ENCODE assay signal across 24 cellular contexts in the genomic region with DNA sequence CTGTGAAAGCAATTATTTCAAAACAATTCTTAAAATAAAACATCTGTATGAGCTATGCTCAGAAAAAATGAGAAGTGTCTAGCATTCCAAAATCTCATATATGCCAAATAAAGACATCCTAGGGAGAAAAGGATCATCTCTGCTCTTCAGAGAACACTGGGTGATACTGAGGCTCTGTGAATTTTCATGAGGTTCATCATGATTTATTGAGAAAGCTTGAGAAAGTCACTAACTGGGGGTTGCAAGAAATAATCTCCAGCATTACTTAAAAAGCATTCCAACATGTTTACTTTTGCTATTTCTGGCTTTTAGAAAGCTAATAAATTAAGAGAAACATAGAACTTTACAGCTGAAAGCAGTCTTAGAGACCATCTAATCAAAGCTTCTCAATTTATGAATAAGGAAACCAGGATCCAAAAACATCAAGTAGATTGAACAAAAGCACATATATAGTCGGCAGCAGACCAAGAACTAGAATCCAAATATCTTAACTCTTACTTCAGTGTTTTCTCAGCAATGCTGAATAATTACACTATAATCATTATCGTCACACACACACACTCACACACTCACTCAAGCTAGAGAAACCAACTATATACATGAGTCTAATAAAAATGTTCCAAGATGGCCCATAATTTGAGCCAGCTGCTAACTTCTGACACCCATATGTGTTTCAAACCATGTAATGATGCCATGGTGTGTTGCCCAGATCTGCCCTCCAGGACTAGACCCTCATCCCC.
DNase-seq lines count a peak whose midpoint lies in the region; FAIRE-seq and TF ChIP-seq lines count a peak whose summit lies in the region.
"Had no signal": no experiment of that assay in that cellular context is flagged by ENCODE, and none has a peak within 500 bp of the region (broad histone marks: within the 10 kb centered on the region; RNA-seq: fewer than 3 reads in every experiment).

No MANE protein-coding gene starts in this region.

- DNase-seq in breast epithelium (ENCODE audit: low spot score in 2 of 2), result no peak
- DNase-seq in mammary epithelial cell, result no peak
- DNase-seq in astrocyte (ENCODE audit: low read depth), result no peak
- DNase-seq in left kidney (ENCODE audit: low read depth, low spot score), result peak; percentile 67
- no peak for DNase-seq in OCI-M1 (lab: John Stamatoyannopoulos, UW)
- DNase-seq in stimulated activated CD4-positive, alpha-beta T cell treated with anti-CD3 and anti-CD28 coated beads, Interleukin-2, amount 100 ng/mL, for 48 hours, result no peak
- DNase-seq in activated CD4-positive, alpha-beta T cell treated with anti-CD3 and anti-CD28 coated beads, Interleukin-2, amount 10 ng/mL, durations not matched to agents 7 days and 5 days, result no peak
- no peak for DNase-seq in WERI-Rb-1
- DNase-seq: activated CD8-positive, alpha-beta T cell treated with anti-CD3 and anti-CD28 coated beads, Interleukin-2, amount 10 ng/mL, durations not matched to agents 7 days and 5 days; activated naive CD4-positive, alpha-beta T cell; activated T-cell treated with anti-CD3 and anti-CD28 coated beads, Interleukin-2, amount 50 U/mL, for 1 hour; anterior cingulate cortex; caudate nucleus; EL; KG1; naive thymus-derived CD4-positive, alpha-beta T cell; NCI-H146; NCI-H2171; retina; stimulated activated CD4-positive, alpha-beta T cell treated with anti-CD3 and anti-CD28 coated beads, Interleukin-4, amount 100 ng/mL, for 4 hours; SW 1271 had no signal

- no peak overlapping the region for H3K27ac Mint-ChIP-seq in astrocyte (ENCODE audit: unreplicated experiment)
- H3K27ac Mint-ChIP-seq in activated CD4-positive, alpha-beta T cell treated with anti-CD3 and anti-CD28 coated beads, Interleukin-2, amount 10 ng/mL, durations not matched to agents 7 days and 5 days, result no peak overlapping the region
- H3K27ac Mint-ChIP-seq: activated CD8-positive, alpha-beta T cell treated with anti-CD3 and anti-CD28 coated beads, Interleukin-2, amount 10 ng/mL, durations not matched to agents 7 days and 5 days; naive thymus-derived CD4-positive, alpha-beta T cell; stimulated activated naive CD8-positive, alpha-beta T cell treated with anti-CD3 and anti-CD28 coated beads, Interleukin-15, Interleukin-2, amounts not matched to agents 100 ng/mL and 50 ng/mL, for 24 hours had no signal

- H3K9me3 ChIP-seq in breast epithelium, result no peaks in the 10 kb centered on the region
- H3K9me3 ChIP-seq in mammary epithelial cell (replicated peaks; ENCODE audit: insufficient read depth, low read length), result no peaks in the 10 kb centered on the region
- no peaks in the 10 kb centered on the region for H3K9me3 ChIP-seq in astrocyte (ENCODE audit: insufficient read depth, low read depth, low read length)
- H3K9me3 ChIP-seq in WERI-Rb-1 (ENCODE audit: severe bottlenecking), result no peaks in the 10 kb centered on the region
- H3K9me3 ChIP-seq: tibial nerve had no signal

- no peaks in the 10 kb centered on the region for H3K36me3 Mint-ChIP-seq in astrocyte (ENCODE audit: low read depth, unreplicated experiment)
- H3K36me3 Mint-ChIP-seq in activated CD4-positive, alpha-beta T cell treated with anti-CD3 and anti-CD28 coated beads, Interleukin-2, amount 10 ng/mL, durations not matched to agents 7 days and 5 days (ENCODE audit: low read depth), result no peaks in the 10 kb centered on the region
- H3K36me3 Mint-ChIP-seq: naive thymus-derived CD4-positive, alpha-beta T cell had no signal

- H3K4me1 ChIP-seq in breast epithelium, result no peaks in the 10 kb centered on the region
- H3K4me1 ChIP-seq in mammary epithelial cell (ENCODE audit: insufficient read depth, low read length), result no peaks in the 10 kb centered on the region
- H3K4me1 ChIP-seq in astrocyte (ENCODE audit: insufficient read depth, low read length), result no peaks in the 10 kb centered on the region
- H3K4me1 ChIP-seq: BLaER1 treated with 17β-estradiol and CSF1 and Interleukin-3, amounts not matched to agents 10 nM and 100 nM had no signal

- WGBS in mammary epithelial cell (ENCODE audit: low coverage, missing lambda C conversion rate), result 97% methylated on average over 2 of the region's 2 CpGs

- H3K9ac ChIP-seq in mammary epithelial cell (ENCODE audit: insufficient read depth, low read length), result no peak overlapping the region
- H3K9ac ChIP-seq in astrocyte (ENCODE audit: low read length), result no peak overlapping the region
- H3K9ac ChIP-seq: BLaER1 treated with 17β-estradiol and CSF1 and Interleukin-3, amounts not matched to agents 10 nM and 100 nM had no signal

- in situ Hi-C loops in mammary epithelial cell (cut with MboI; ENCODE audit: low sequenced_read_pairs in 2 of 2), result no loop called here

- POLR2A ChIA-PET in activated CD4-positive, alpha-beta T cell treated with anti-CD3 and anti-CD28 coated beads, Interleukin-2, amount 10 ng/mL, durations not matched to agents 7 days and 5 days (lab: Charles Lee), result no interaction called here

- no peaks in the 10 kb centered on the region for H4K20me1 ChIP-seq in mammary epithelial cell (ENCODE audit: insufficient read depth, low read length)
- no peaks in the 10 kb centered on the region for H4K20me1 ChIP-seq in astrocyte (ENCODE audit: insufficient read depth, low read length)
- H4K20me1 ChIP-seq: BLaER1 treated with 17β-estradiol and CSF1 and Interleukin-3, amounts not matched to agents 10 nM and 100 nM had no signal

- peak; percentile 29 for FAIRE-seq in astrocyte (lab: Jason Lieb, UNC)

- intact Hi-C loops in breast epithelium (cut with DNase I; ENCODE audit: low total_unique reads) (no loop called here), mammary epithelial cell (cut with micrococcal nuclease) (no loop called here)

- H3K79me2 ChIP-seq in mammary epithelial cell (ENCODE audit: insufficient read depth, low read length) (no peaks in the 10 kb centered on the region), astrocyte (ENCODE audit: insufficient read depth, low read length) (no peaks in the 10 kb centered on the region)

- H3K4me3 Mint-ChIP-seq in astrocyte (ENCODE audit: unreplicated experiment), result no peak overlapping the region
- H3K4me3 Mint-ChIP-seq in activated CD4-positive, alpha-beta T cell treated with anti-CD3 and anti-CD28 coated beads, Interleukin-2, amount 10 ng/mL, durations not matched to agents 7 days and 5 days, result no peak overlapping the region
- H3K4me3 Mint-ChIP-seq: activated CD8-positive, alpha-beta T cell treated with anti-CD3 and anti-CD28 coated beads, Interleukin-2, amount 10 ng/mL, durations not matched to agents 7 days and 5 days; naive thymus-derived CD4-positive, alpha-beta T cell; stimulated activated naive CD8-positive, alpha-beta T cell treated with anti-CD3 and anti-CD28 coated beads, Interleukin-15, Interleukin-2, amounts not matched to agents 100 ng/mL and 50 ng/mL, for 24 hours had no signal

- dilution Hi-C loops in mammary epithelial cell (cut with HindIII; ENCODE audit: low sequenced_read_pairs), result no loop called here

- H3K9me3 Mint-ChIP-seq in astrocyte (ENCODE audit: unreplicated experiment), result peaks cover 2% of the 10 kb centered on the region
- H3K9me3 Mint-ChIP-seq in activated CD4-positive, alpha-beta T cell treated with anti-CD3 and anti-CD28 coated beads, Interleukin-2, amount 10 ng/mL, durations not matched to agents 7 days and 5 days, result peaks cover 3% of the 10 kb centered on the region

- TF ChIP-seq CTCF in breast epithelium (IDR thresholded peaks at IDR 0.05) (no peak), mammary epithelial cell (conservative IDR thresholded peaks at IDR 0.05 in 1 of 2, IDR thresholded peaks at IDR 0.05 in 1 of 2; ENCODE audit: extremely low read depth in 1 of 2, insufficient read depth in 1 of 2, low read depth in 1 of 2, low read length in 2 of 2) (no peak), astrocyte (IDR thresholded peaks at IDR 0.05; ENCODE audit: insufficient read depth, low read depth, low read length) (no peak), WERI-Rb-1 (IDR thresholded peaks at IDR 0.05; ENCODE audit: low read depth, low read length) (no peak)

- CTCF ChIA-PET in mammary epithelial cell (lab: Charles Lee; ENCODE audit: low non-redundant PET), result no interaction called here
- CTCF ChIA-PET in activated CD4-positive, alpha-beta T cell treated with anti-CD3 and anti-CD28 coated beads, Interleukin-2, amount 10 ng/mL, durations not matched to agents 7 days and 5 days (lab: Charles Lee), result no interaction called here

- peak overlapping the region; percentile 54 to 73 for H3K27ac ChIP-seq in breast epithelium
- H3K27ac ChIP-seq in mammary epithelial cell (ENCODE audit: insufficient read depth, low read depth, low read length), result no peak overlapping the region
- no peak overlapping the region for H3K27ac ChIP-seq in astrocyte (ENCODE audit: low read depth, low read length)
- no peak overlapping the region for H3K27ac ChIP-seq in WERI-Rb-1
- H3K27ac ChIP-seq: BLaER1 treated with 17β-estradiol and CSF1 and Interleukin-3, amounts not matched to agents 10 nM and 100 nM; tibial nerve had no signal

- no peaks in the 10 kb centered on the region for H3K27me3 Mint-ChIP-seq in astrocyte (ENCODE audit: low read depth, unreplicated experiment)
- H3K27me3 Mint-ChIP-seq in activated CD4-positive, alpha-beta T cell treated with anti-CD3 and anti-CD28 coated beads, Interleukin-2, amount 10 ng/mL, durations not matched to agents 7 days and 5 days, result no peaks in the 10 kb centered on the region
- H3K27me3 Mint-ChIP-seq: stimulated activated naive CD8-positive, alpha-beta T cell treated with anti-CD3 and anti-CD28 coated beads, Interleukin-15, Interleukin-2, amounts not matched to agents 100 ng/mL and 50 ng/mL, for 24 hours had no signal

- H3K4me2 ChIP-seq in mammary epithelial cell (ENCODE audit: insufficient read depth, low read depth, low read length), result no peak overlapping the region
- H3K4me2 ChIP-seq in astrocyte (ENCODE audit: low read length), result no peak overlapping the region
- H3K4me2 ChIP-seq: BLaER1 treated with 17β-estradiol and CSF1 and Interleukin-3, amounts not matched to agents 10 nM and 100 nM had no signal

- BruUV-seq in mammary epithelial cell (replicated peaks; lab: Mats Ljungman, UMichigan), result no TSS peak

- no peaks in the 10 kb centered on the region for H3K4me1 Mint-ChIP-seq in astrocyte (ENCODE audit: low read depth, unreplicated experiment)
- no peaks in the 10 kb centered on the region for H3K4me1 Mint-ChIP-seq in activated CD4-positive, alpha-beta T cell treated with anti-CD3 and anti-CD28 coated beads, Interleukin-2, amount 10 ng/mL, durations not matched to agents 7 days and 5 days
- H3K4me1 Mint-ChIP-seq: naive thymus-derived CD4-positive, alpha-beta T cell had no signal

- no peaks in the 10 kb centered on the region for H3K27me3 ChIP-seq in breast epithelium
- H3K27me3 ChIP-seq in mammary epithelial cell (ENCODE audit: insufficient read depth, low read length), result no peaks in the 10 kb centered on the region
- H3K27me3 ChIP-seq in astrocyte (ENCODE audit: insufficient read depth, low read length), result no peaks in the 10 kb centered on the region
- H3K27me3 ChIP-seq in WERI-Rb-1 (ENCODE audit: insufficient read depth, low read depth, severe bottlenecking), result no peaks in the 10 kb centered on the region
- H3K27me3 ChIP-seq: BLaER1 treated with 17β-estradiol and CSF1 and Interleukin-3, amounts not matched to agents 10 nM and 100 nM; tibial nerve had no signal

- H3K36me3 ChIP-seq in breast epithelium, result no peaks in the 10 kb centered on the region
- H3K36me3 ChIP-seq in mammary epithelial cell (ENCODE audit: insufficient read depth, low read length), result no peaks in the 10 kb centered on the region
- no peaks in the 10 kb centered on the region for H3K36me3 ChIP-seq in astrocyte (ENCODE audit: insufficient read depth, low read length)
- no peaks in the 10 kb centered on the region for H3K36me3 ChIP-seq in WERI-Rb-1
- H3K36me3 ChIP-seq: BLaER1 treated with 17β-estradiol and CSF1 and Interleukin-3, amounts not matched to agents 10 nM and 100 nM; tibial nerve had no signal

- no peak overlapping the region for H2AFZ ChIP-seq in mammary epithelial cell (ENCODE audit: low read depth, low read length)
- H2AFZ ChIP-seq in astrocyte (ENCODE audit: low read depth, low read length), result no peak overlapping the region

- TF ChIP-seq POLR2A in breast epithelium (IDR thresholded peaks at IDR 0.05), result no peak

- H3K4me3 ChIP-seq in breast epithelium (no peak overlapping the region), mammary epithelial cell (replicated peaks in 1 of 3; ENCODE audit: insufficient read depth in 1 of 3, low read depth in 2 of 3, low read length in 3 of 3) (no peak overlapping the region), astrocyte (ENCODE audit: insufficient read depth, low read depth, low read length) (no peak overlapping the region), WERI-Rb-1 (ENCODE audit: low read depth, low read length) (no peak overlapping the region)
- H3K4me3 ChIP-seq: BLaER1 treated with 17β-estradiol and CSF1 and Interleukin-3, amounts not matched to agents 10 nM and 100 nM; tibial nerve had no signal

Comparison
In these comparisons a context has a peak if more than half of its experiments do, and no peak if none do; other contexts are left out.
1. H3K27ac ChIP-seq: peak in breast epithelium (2 of 2); none in mammary epithelial cell (single experiment), astrocyte (single experiment) and WERI-Rb-1 (single experiment).